In the genomic region with DNA sequence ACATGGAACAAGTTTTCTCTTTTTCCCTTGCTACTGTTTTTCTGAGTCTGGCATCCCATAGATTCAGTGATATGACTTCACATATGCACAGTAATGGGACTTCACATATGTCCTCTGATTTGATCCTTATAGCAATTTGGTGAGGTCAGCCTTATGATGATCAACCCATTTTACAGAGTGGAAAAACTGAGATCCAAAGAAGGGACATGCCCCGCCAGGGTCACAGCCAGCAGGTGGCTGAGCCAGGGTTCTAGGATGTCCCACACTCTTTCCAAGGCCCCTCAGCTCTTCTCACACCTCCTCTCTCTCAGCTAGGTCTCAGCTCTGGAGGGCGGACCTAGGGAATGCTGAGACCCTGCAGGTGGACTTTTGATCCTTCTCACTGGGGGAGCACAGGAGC, we compare ENCODE assay signal across 8 cellular contexts.
"Had no signal": no experiment of that assay in that cellular context is flagged by ENCODE, and none has a peak within 500 bp of the region (broad histone marks: within the 10 kb centered on the region; RNA-seq: fewer than 3 reads in every experiment).

No MANE protein-coding gene starts in this region.

- DNase-seq: GDM1, GF-D8 had no signal

- ATAC-seq: GM12878 had no signal

- H3K4me3 ChIP-seq: GM12878 had no signal

- FAIRE-seq: G401.6, GM12878, GM12891, GM12892, GM18507, GM19239 had no signal
